ENCODE assay signal across 30 cellular contexts in genomic region chr19:41001243-41001971, GRCh38. TPM values are rescaled to one million over a fixed set of nuclear protein-coding genes. Genes with fewer than 3 reads are reported as not detected.
DNase-seq lines count a peak whose midpoint lies in the region; ATAC-seq and TF ChIP-seq lines count a peak whose summit lies in the region.
"Had no signal": no experiment of that assay in that cellular context is flagged by ENCODE, and none has a peak within 500 bp of the region (broad histone marks: within the 10 kb centered on the region; RNA-seq: fewer than 3 reads in every experiment).

No MANE protein-coding gene starts in this region.

- no peak overlapping the region for H3K4me2 ChIP-seq in neural progenitor cell
- H3K4me2 ChIP-seq: hepatocyte, PC-9 had no signal

- in situ Hi-C loops in KBM-7 (cut with MboI; ENCODE audit: low pct_unique_long_range_greater_than_20kb, low sequenced_read_pairs): no loop called here

- H3K36me3 Mint-ChIP-seq in neural progenitor cell: no peaks in the 10 kb centered on the region
- H3K36me3 Mint-ChIP-seq: brain; CD4-positive, CD25-positive, alpha-beta regulatory T cell; stimulated activated memory B cell treated with anti-CD40 and anti-IgM and Interleukin-4, amounts not matched to agents 10 μg/mL and 1 μg/mL and 100 μg/mL, for 72 hours had no signal

- H3K27me3 ChIP-seq in WERI-Rb-1 (ENCODE audit: insufficient read depth, low read depth, severe bottlenecking) (no peaks in the 10 kb centered on the region), neural progenitor cell (no peaks in the 10 kb centered on the region)
- H3K27me3 ChIP-seq: adrenal gland, hepatocyte, upper lobe of right lung had no signal

- no peak overlapping the region for H3K9ac ChIP-seq in neural progenitor cell

- H3F3A ChIP-seq in neural progenitor cell (ENCODE audit: low read depth): no peaks in the 10 kb centered on the region

- H3K27ac Mint-ChIP-seq in neural progenitor cell: no peak overlapping the region
- H3K27ac Mint-ChIP-seq: activated naive CD4-positive, alpha-beta T cell treated with anti-CD3 and anti-CD28 coated beads for 36 hours; CD4-positive, CD25-positive, alpha-beta regulatory T cell; IgD-negative memory B cell; naive thymus-derived CD8-positive, alpha-beta T cell; stimulated activated memory B cell treated with anti-CD40 and anti-IgM and Interleukin-4, amounts not matched to agents 10 μg/mL and 1 μg/mL and 100 μg/mL, for 72 hours had no signal

- H2AFZ ChIP-seq in neural progenitor cell (replicated peaks): no peak overlapping the region
- H2AFZ ChIP-seq: hepatocyte, PC-9 had no signal

- H3K4me3 ChIP-seq in WERI-Rb-1 (ENCODE audit: low read depth, low read length) (no peak overlapping the region), neural progenitor cell (no peak overlapping the region)
- H3K4me3 ChIP-seq: adrenal gland, gastroesophageal sphincter, hepatocyte, left ventricle myocardium inferior, PC-9, psoas muscle, upper lobe of right lung had no signal

- no peaks in the 10 kb centered on the region for H3K4me1 ChIP-seq in neural progenitor cell
- H3K4me1 ChIP-seq: adrenal gland, gastroesophageal sphincter, left ventricle myocardium inferior, psoas muscle, upper lobe of right lung had no signal

- DNase-seq in ELF-1 (ENCODE audit: low read depth, low spot score) (peak; percentile 18), KBM-7 (peak; percentile 7), WERI-Rb-1 (peak; percentile 36), neural progenitor cell (ENCODE audit: low spot score) (peak; percentile 11), SW480 (ENCODE audit: low spot score) (no peak)
- no peak for DNase-seq in stimulated activated naive CD4-positive, alpha-beta T cell treated with Interleukin-2 at 50 U/mL for 16 hours (lab: John Stamatoyannopoulos, UW)
- DNase-seq: activated CD4-positive, alpha-beta T cell treated with anti-CD3 and anti-CD28 coated beads for 48 hours; activated naive CD4-positive, alpha-beta T cell treated with anti-CD3 and anti-CD28 coated beads for 36 hours; adrenal gland; CD4-positive, CD25-positive, alpha-beta regulatory T cell; cerebellar nuclear complex; GF-D8; left ventricle myocardium inferior; naive thymus-derived CD8-positive, alpha-beta T cell; NCI-H1436; NCI-H2107; occipital lobe; PC-9; psoas muscle; SHP77; stimulated activated CD4-positive, alpha-beta T cell treated with anti-CD3 and anti-CD28 coated beads, Interleukin-4, amount 100 ng/mL, for 4 hours; upper lobe of right lung had no signal

- H3K9me3 Mint-ChIP-seq in neural progenitor cell: no peaks in the 10 kb centered on the region
- H3K9me3 Mint-ChIP-seq: activated naive CD4-positive, alpha-beta T cell treated with anti-CD3 and anti-CD28 coated beads for 36 hours had no signal

- no peaks in the 10 kb centered on the region for H3K9me3 ChIP-seq in WERI-Rb-1 (ENCODE audit: severe bottlenecking)
- no peaks in the 10 kb centered on the region for H3K9me3 ChIP-seq in neural progenitor cell (ENCODE audit: low read depth)
- H3K9me3 ChIP-seq: adrenal gland, psoas muscle, upper lobe of right lung had no signal

- TF ChIP-seq CTCF in WERI-Rb-1 (IDR thresholded peaks at IDR 0.05; ENCODE audit: low read depth, low read length) (peak; percentile 58), neural progenitor cell (IDR thresholded peaks at IDR 0.05) (peak; percentile 28)

- peaks cover 7% of the 10 kb centered on the region for H3K27me3 Mint-ChIP-seq in neural progenitor cell (ENCODE audit: insufficient read depth, low read depth)

- no peaks in the 10 kb centered on the region for H3K36me3 ChIP-seq in WERI-Rb-1
- no peaks in the 10 kb centered on the region for H3K36me3 ChIP-seq in neural progenitor cell
- H3K36me3 ChIP-seq: adrenal gland, gastroesophageal sphincter, left ventricle myocardium inferior, upper lobe of right lung had no signal

- no peak for ATAC-seq in GM18867 (IDR thresholded peaks at IDR 0.05; ENCODE audit: unreplicated experiment)
- ATAC-seq: gastroesophageal sphincter; naive thymus-derived CD8-positive, alpha-beta T cell; psoas muscle; stimulated activated memory B cell treated with anti-CD40 and anti-IgM and Interleukin-4, amounts not matched to agents 10 μg/mL and 1 μg/mL and 100 μg/mL, for 72 hours; upper lobe of right lung had no signal

- H3K4me1 Mint-ChIP-seq in neural progenitor cell: no peaks in the 10 kb centered on the region
- H3K4me1 Mint-ChIP-seq: brain; IgD-negative memory B cell; naive thymus-derived CD8-positive, alpha-beta T cell; stimulated activated memory B cell treated with anti-CD40 and anti-IgM and Interleukin-4, amounts not matched to agents 10 μg/mL and 1 μg/mL and 100 μg/mL, for 72 hours had no signal

- no peaks in the 10 kb centered on the region for H3K79me2 ChIP-seq in neural progenitor cell (ENCODE audit: low read depth)
- H3K79me2 ChIP-seq: hepatocyte had no signal

- no peak overlapping the region for H3K4me3 Mint-ChIP-seq in neural progenitor cell
- H3K4me3 Mint-ChIP-seq: activated naive CD4-positive, alpha-beta T cell treated with anti-CD3 and anti-CD28 coated beads for 36 hours; brain; CD4-positive, CD25-positive, alpha-beta regulatory T cell; IgD-negative memory B cell; naive thymus-derived CD8-positive, alpha-beta T cell; stimulated activated memory B cell treated with anti-CD40 and anti-IgM and Interleukin-4, amounts not matched to agents 10 μg/mL and 1 μg/mL and 100 μg/mL, for 72 hours had no signal

- no peaks in the 10 kb centered on the region for H4K20me1 ChIP-seq in neural progenitor cell (ENCODE audit: low read depth)

- no peak overlapping the region for H3K27ac ChIP-seq in WERI-Rb-1
- H3K27ac ChIP-seq in neural progenitor cell: no peak overlapping the region
- H3K27ac ChIP-seq: adrenal gland, gastroesophageal sphincter, hepatocyte, left ventricle myocardium inferior, psoas muscle, upper lobe of right lung had no signal

RNA-seq across cellular contexts. Expression of gene CYP2B6, which starts 10.3 kb away (rescaled TPM):
- total RNA-seq in neural progenitor cell (ENCODE audit: low replicate concordance): not detected in 2 replicates
- total RNA-seq: activated naive CD4-positive, alpha-beta T cell treated with anti-CD3 and anti-CD28 coated beads for 36 hours; CD4-positive, CD25-positive, alpha-beta regulatory T cell; dermis microvascular lymphatic vessel endothelial cell; gastroesophageal sphincter; left ventricle myocardium inferior; M059J; naive thymus-derived CD8-positive, alpha-beta T cell; occipital lobe; PC-9 had no signal

Comparison
In these comparisons a context has a peak if more than half of its experiments do, and no peak if none do; other contexts are left out.
1. DNase-seq: peak in ELF-1 (single experiment), KBM-7 (single experiment), WERI-Rb-1 (single experiment) and neural progenitor cell (single experiment); none in SW480 (single experiment) and stimulated activated naive CD4-positive, alpha-beta T cell treated with Interleukin-2 at 50 U/mL for 16 hours (single experiment).